9 cellular contexts compared by ENCODE assay signal in genomic region chr10:48608279-48608681, GRCh38. TPM values are rescaled to one million over a fixed set of nuclear protein-coding genes. Genes with fewer than 3 reads are reported as not detected.
A peak's percentile ranks its signal among the peaks of the same experiment; 100 is the strongest.
DNase-seq lines count a peak whose midpoint lies in the region; ATAC-seq, FAIRE-seq and TF ChIP-seq lines count a peak whose summit lies in the region.
"Had no signal": no experiment of that assay in that cellular context is flagged by ENCODE, and none has a peak within 500 bp of the region (broad histone marks: within the 10 kb centered on the region; RNA-seq: fewer than 3 reads in every experiment).

No MANE protein-coding gene starts in this region.

- CTCF ChIA-PET in HepG2 (lab: Yijun Ruan, JAX; ENCODE audit: low intra/inter-chr PET ratio, low total read pairs), result interaction anchor here (1.0 to 1.3 kb wide), 2 partner anchors 47 to 245 kb away, joined by 3 to 5 read pairs; no protein-coding TSS in a partner anchor

- in situ Hi-C loops in HepG2 (cut with HindIII; ENCODE audit: extremely low pct_ligation_motif_present, low pct_unique_long_range_greater_than_20kb), result no loop called here

- H3K4me3 ChIP-seq in HepG2 (replicated peaks in 1 of 3; ENCODE audit: insufficient read depth in 1 of 3, low read depth in 2 of 3, low read length in 3 of 3), result no peak overlapping the region
- no peak overlapping the region for H3K4me3 ChIP-seq in upper lobe of left lung

- TF ChIP-seq RAD21 in HepG2 (CRISPR knock-in tag; IDR thresholded peaks at IDR 0.05), result no peak

- no peak overlapping the region for H3K9ac ChIP-seq in HepG2 (ENCODE audit: insufficient read depth, low read depth, low read length)

- H3K27me3 ChIP-seq in HepG2 (ENCODE audit: control insufficient read depth in 1 of 2, insufficient read depth in 2 of 2, low read length in 2 of 2) (peaks cover 0 to 10% of the 10 kb centered on the region in 2 experiments; a peak in 1 of 5 replicates), upper lobe of left lung (peaks cover 0 to 5% (median 0%) of the 10 kb centered on the region in 4 donors)

- POLR2A ChIA-PET in HepG2 (lab: Yijun Ruan, JAX), result no interaction called here

- no peak overlapping the region for H2AFZ ChIP-seq in HepG2 (ENCODE audit: low read length)

- H3K9me3 ChIP-seq in HepG2 (ENCODE audit: low read length) (no peaks in the 10 kb centered on the region), upper lobe of left lung (no peaks in the 10 kb centered on the region)

- FAIRE-seq in HepG2 (lab: Jason Lieb, UNC), result peak; percentile 68

- H3K36me3 ChIP-seq in HepG2 (replicated peaks in 1 of 2; ENCODE audit: control insufficient read depth in 1 of 2, insufficient read depth in 2 of 2, low read length in 2 of 2) (no peaks in the 10 kb centered on the region), upper lobe of left lung (no peaks in the 10 kb centered on the region)

- DNase-seq in D341Med (ENCODE audit: low spot score) (peak; percentile 82), NCI-H226 (peak; percentile 21), astrocyte of the hippocampus (ENCODE audit: low read depth, low spot score) (peak; percentile 36), HepG2 (ENCODE audit: low spot score) (peak; percentile 6), upper lobe of left lung (peak in 1 of 2 donors; percentile 42), kidney glomerular epithelial cell (lab: John Stamatoyannopoulos, UW) (no peak)

- no peak for TF ChIP-seq EP300 in HepG2 (IDR thresholded peaks at IDR 0.05; ENCODE audit: low read depth in 2 of 2, low read length in 2 of 2)
- TF ChIP-seq EP300 in HepG2 (CRISPR knock-in tag; IDR thresholded peaks at IDR 0.05; ENCODE audit: borderline replicate concordance), result no peak
- no peak for TF ChIP-seq EP300 in upper lobe of left lung (IDR thresholded peaks at IDR 0.05)

- no peaks in the 10 kb centered on the region for H3K79me2 ChIP-seq in HepG2 (ENCODE audit: insufficient read depth, low read length)

- peak; percentile 74 for ATAC-seq in GM18861 (IDR thresholded peaks at IDR 0.05; ENCODE audit: unreplicated experiment)
- ATAC-seq in HG02943 (IDR thresholded peaks at IDR 0.05; ENCODE audit: low read depth, unreplicated experiment), result peak; percentile 85
- peak; percentile 94 for ATAC-seq in HepG2
- ATAC-seq in upper lobe of left lung (ENCODE audit: low FRiP score in 2 of 2), result peak in 1 of 2 donors; percentile 61

- WGBS in HepG2 (ENCODE audit: low lambda C conversion rate), result 0% methylated on average over 3 of the region's 3 CpGs
- WGBS in upper lobe of left lung, 2 donors, result 56 to 60% methylated on average over 3 of the region's 3 CpGs

- no peaks in the 10 kb centered on the region for H3K4me1 ChIP-seq in HepG2 (ENCODE audit: insufficient read depth, low read length)
- peaks cover 9 to 31% (median 15%) of the 10 kb centered on the region in 4 donors for H3K4me1 ChIP-seq in upper lobe of left lung

- BruUV-seq in HepG2 (replicated peaks; lab: Mats Ljungman, UMichigan), result no TSS peak

- TF ChIP-seq POLR2A in HepG2 (IDR thresholded peaks at IDR 0.05; ENCODE audit: insufficient read depth in 1 of 2, low read depth in 2 of 2, low read length in 2 of 2), result no peak
- TF ChIP-seq POLR2A in upper lobe of left lung (IDR thresholded peaks at IDR 0.05), result no peak

- TF ChIP-seq CTCF in HepG2 (CRISPR knock-in tag; IDR thresholded peaks at IDR 0.05), result peak; percentile 60
- peak in 5 of 6 experiments; percentile 29 to 53 (median 45) for TF ChIP-seq CTCF in upper lobe of left lung (IDR thresholded peaks at IDR 0.05)

- no peak overlapping the region for H3K4me2 ChIP-seq in HepG2 (ENCODE audit: low read depth, low read length)

- no peaks in the 10 kb centered on the region for H4K20me1 ChIP-seq in HepG2 (ENCODE audit: insufficient read depth, low read length)

- H3K27ac ChIP-seq in HepG2 (ENCODE audit: extremely low read length, insufficient read depth, low read length), result no peak overlapping the region
- H3K27ac ChIP-seq in upper lobe of left lung, result no peak overlapping the region

- intact Hi-C loops in HepG2 (cut with micrococcal nuclease; ENCODE audit: unreplicated experiment), result no loop called here

TF ChIP-seq in HepG2, 621 proteins besides CTCF, POLR2A, EP300 and RAD21:
- TF ChIP-seq ZNF572 (CRISPR knock-in tag; IDR thresholded peaks at IDR 0.05) (no peak), CBX1 (IDR thresholded peaks at IDR 0.05; ENCODE audit: low read depth) (no peak), SP5 (CRISPR knock-in tag; IDR thresholded peaks at IDR 0.05; ENCODE audit: borderline replicate concordance, low read depth) (no peak), GMEB2 (CRISPR knock-in tag; IDR thresholded peaks at IDR 0.05; ENCODE audit: low read depth) (no peak), ZKSCAN5 (CRISPR knock-in tag; IDR thresholded peaks at IDR 0.05) (no peak), BHLHE40 (IDR thresholded peaks at IDR 0.05; ENCODE audit: low read length) (no peak), MZF1 (CRISPR knock-in tag; IDR thresholded peaks at IDR 0.05; ENCODE audit: borderline replicate concordance) (no peak), ZNF678 (CRISPR knock-in tag; IDR thresholded peaks at IDR 0.05) (no peak), TCF12 (IDR thresholded peaks at IDR 0.05) (no peak), TCF12 (CRISPR knock-in tag; IDR thresholded peaks at IDR 0.05) (no peak), TOPORS (CRISPR knock-in tag; IDR thresholded peaks at IDR 0.05) (no peak), ZNF629 (CRISPR knock-in tag; conservative IDR thresholded peaks at IDR 0.05) (no peak), ZNF761 (CRISPR knock-in tag; conservative IDR thresholded peaks at IDR 0.05) (no peak), ZNF768 (CRISPR knock-in tag; IDR thresholded peaks at IDR 0.05) (no peak)

RNA-seq across cellular contexts. Expression of gene ARHGAP22, which starts 3.4 kb away (rescaled TPM):
- total RNA-seq in HepG2 (2016; rRNA removed; fragmentation: Illumina TruSeq; extraction: Trizol) (0.38 TPM in 1 of 2 replicates, not detected in the other), upper lobe of left lung (10 to 100 TPM in 1 of 6 donors, 1 to 10 TPM in 5; 1.4 to 25.1 (median 7.1) TPM)
- 0.20 and 0.26 TPM in 2 replicates for total RNA-seq in HepG2 (2016; cell fraction: cytosol; rRNA removed; fragmentation: Illumina TruSeq; extraction: Trizol; ENCODE audit: low read depth)
- 0.18 and 0.24 TPM in 2 replicates for total RNA-seq in HepG2 (2016; cell fraction: insoluble cytoplasmic fraction; rRNA removed; fragmentation: Illumina TruSeq; extraction: Trizol)
- total RNA-seq in HepG2 (2016; cell fraction: membrane; rRNA removed; fragmentation: Illumina TruSeq; extraction: Trizol), result 0.25 and 0.34 TPM in 2 replicates
- total RNA-seq in HepG2 (2016; cell fraction: nucleus; rRNA removed; fragmentation: Illumina TruSeq; extraction: Trizol), result not detected in 2 replicates
- 0.05 and 0.08 TPM in 2 replicates for polyA plus RNA-seq in HepG2 (2011; rRNA removed)
- 0.04 TPM in 2 replicates for polyA plus RNA-seq in HepG2 (2011; cell fraction: cytosol; rRNA removed)
- 0.16 and 0.23 TPM in 2 replicates for polyA plus RNA-seq in HepG2 (2011; cell fraction: nucleus; rRNA removed)
- polyA plus RNA-seq in HepG2 (2012), result 0.07 TPM in 1 of 2 replicates, not detected in the other
- polyA plus RNA-seq in HepG2 (2016; cell fraction: cytosol; fragmentation: Illumina TruSeq; extraction: Trizol; ENCODE audit: low read depth), result 0.08 and 0.14 TPM in 2 replicates
- polyA plus RNA-seq in HepG2 (2016; cell fraction: insoluble cytoplasmic fraction; fragmentation: Illumina TruSeq; extraction: Trizol; ENCODE audit: low read depth), result 0.11 TPM in 2 replicates
- polyA plus RNA-seq in HepG2 (2016; cell fraction: membrane; fragmentation: Illumina TruSeq; extraction: Trizol; ENCODE audit: low read depth), result 0.09 and 0.40 TPM in 2 replicates
- polyA plus RNA-seq in HepG2 (2016; cell fraction: nucleus; fragmentation: Illumina TruSeq; extraction: Trizol; ENCODE audit: insufficient read depth, low read depth), result 0.56 TPM in 1 of 2 replicates, not detected in the other
- 0.10 TPM in 1 of 2 replicates, not detected in the other for polyA minus RNA-seq in HepG2 (2011; rRNA and poly(A)+ RNA removed; ENCODE audit: low replicate concordance)
- polyA minus RNA-seq in HepG2 (2011; cell fraction: cytosol; rRNA and poly(A)+ RNA removed), result not detected in 2 replicates
- not detected in 2 replicates for polyA minus RNA-seq in HepG2 (2011; cell fraction: nucleus; rRNA and poly(A)+ RNA removed)
- total RNA-seq: activated CD8-positive, alpha-beta memory T cell treated with anti-CD3 and anti-CD28 coated beads for 36 hours had no signal
